Comparison of ENCODE assay signal across 8 cellular contexts in genomic region chr10:92573091-92573797, GRCh38. TPM values are rescaled to one million over a fixed set of nuclear protein-coding genes. Genes with fewer than 3 reads are reported as not detected.
DNase-seq lines count a peak whose midpoint lies in the region; ATAC-seq and TF ChIP-seq lines count a peak whose summit lies in the region.

No MANE protein-coding gene starts in this region.

- 0 to 1% methylated on average over 26 to 29 of the region's 56 CpGs for WGBS in lower leg skin, 2 donors

- peaks cover 6% of the 10 kb centered on the region for H3K36me3 Mint-ChIP-seq in stimulated activated effector memory CD8-positive, alpha-beta T cell treated with anti-CD3 and anti-CD28 coated beads, Interleukin-12 subunit alpha, Interleukin-12 subunit beta, amount 100 ng/mL, for 72 hours

- H3K27ac ChIP-seq in dorsolateral prefrontal cortex: peak overlapping the region in 58 of 59 donors; percentile 65 to 98 (median 91)

- intact Hi-C loops in Right ventricle myocardium inferior (cut with DNase I) (no loop called here), cardiac septum (cut with DNase I) (no loop called here), dorsolateral prefrontal cortex (cut with DNase I) (loop anchor here (5.0 to 10.0 kb wide), 5 partner anchors 56 to 488 kb away; partner anchors contain the start of genes CPEB3 (in 1 of the 2), EXOC6 (in 1 of the 2) and MARCHF5 (in 1 of the 2)), lower leg skin (cut with DNase I; ENCODE audit: low total_unique reads) (loop anchor here (5.0 to 10.0 kb wide), 2 partner anchors 56 to 488 kb away; no protein-coding TSS in a partner anchor)

- H3K4me3 Mint-ChIP-seq in stimulated activated effector memory CD8-positive, alpha-beta T cell treated with anti-CD3 and anti-CD28 coated beads, Interleukin-12 subunit alpha, Interleukin-12 subunit beta, amount 100 ng/mL, for 72 hours: peak overlapping the region; percentile 65

- TF ChIP-seq CTCF in dorsolateral prefrontal cortex (IDR thresholded peaks at IDR 0.05 in 54 of 56, conservative IDR thresholded peaks at IDR 0.05 in 2 of 56; ENCODE audit: low read depth in 1 of 56, partially characterized antibody in 56 of 56): peak in 2 of 56 donors; percentile 6 to 7
- TF ChIP-seq CTCF in lower leg skin (IDR thresholded peaks at IDR 0.05): no peak

- peak overlapping the region; percentile 78 for H3K27ac Mint-ChIP-seq in stimulated activated effector memory CD8-positive, alpha-beta T cell treated with anti-CD3 and anti-CD28 coated beads, Interleukin-12 subunit alpha, Interleukin-12 subunit beta, amount 100 ng/mL, for 72 hours

- no peak for TF ChIP-seq EP300 in Ishikawa (IDR thresholded peaks at IDR 0.05; ENCODE audit: borderline replicate concordance)

- peak; percentile 44 for ATAC-seq in Right ventricle myocardium inferior
- ATAC-seq in stimulated activated effector memory CD8-positive, alpha-beta T cell treated with anti-CD3 and anti-CD28 coated beads, Interleukin-12 subunit alpha, Interleukin-12 subunit beta, amount 100 ng/mL, for 72 hours: peak; percentile 24

- no peak for TF ChIP-seq POLR2A in lower leg skin (IDR thresholded peaks at IDR 0.05)

- TF ChIP-seq RAD21 in Ishikawa (IDR thresholded peaks at IDR 0.05; ENCODE audit: low read depth): no peak

- peaks cover 31% of the 10 kb centered on the region for H3K4me1 Mint-ChIP-seq in stimulated activated effector memory CD8-positive, alpha-beta T cell treated with anti-CD3 and anti-CD28 coated beads, Interleukin-12 subunit alpha, Interleukin-12 subunit beta, amount 100 ng/mL, for 72 hours

- H3K4me3 ChIP-seq in dorsolateral prefrontal cortex: peak overlapping the region; percentile 69 to 98 (median 93)
- peak overlapping the region; percentile 84 for H3K4me3 ChIP-seq in lower leg skin (ENCODE audit: low read depth, poor library complexity, severe bottlenecking)

- no peaks in the 10 kb centered on the region for H3K9me3 Mint-ChIP-seq in stimulated activated effector memory CD8-positive, alpha-beta T cell treated with anti-CD3 and anti-CD28 coated beads, Interleukin-12 subunit alpha, Interleukin-12 subunit beta, amount 100 ng/mL, for 72 hours

- DNase-seq in Right ventricle myocardium inferior (ENCODE audit: missing footprints) (no peak), cardiac septum (ENCODE audit: low spot score) (no peak), dorsolateral prefrontal cortex (peak in 4 of 10 donors; percentile 14 to 31 (median 25)), lower leg skin (ENCODE audit: low spot score in 2 of 2) (peak in 1 of 2 donors; percentile 85), NCI-H2107 treated with DMSO at 0.1 percent for 48 hours (lab: John Stamatoyannopoulos, UW; ENCODE audit: unreplicated experiment) (no peak)
- peak; percentile 33 for DNase-seq in activated CD4-positive, CD25-positive, alpha-beta regulatory T cell treated with anti-CD3 and anti-CD28 coated beads, Interleukin-2, amount 50 U/mL, for 72 hours
- DNase-seq in stimulated activated effector memory CD8-positive, alpha-beta T cell treated with anti-CD3 and anti-CD28 coated beads, Interleukin-12 subunit alpha, Interleukin-12 subunit beta, amount 100 ng/mL, for 72 hours (ENCODE audit: low spot score in 2 of 2): peak; percentile 33 to 61

- no peaks in the 10 kb centered on the region for H3K27me3 ChIP-seq in dorsolateral prefrontal cortex

TF ChIP-seq in Ishikawa, 13 proteins besides CTCF, POLR2A, EP300 and RAD21:
- TF ChIP-seq TEAD4 (IDR thresholded peaks at IDR 0.05): no peak
- TF ChIP-seq ZBTB7A (IDR thresholded peaks at IDR 0.05; ENCODE audit: low read depth): 0 out of 2 replicates have a peak, but pooled peaks have one; percentile 9
TF ChIP-seq in Ishikawa: peak in this region for 1.

RNA-seq across cellular contexts. Expression of gene IDE, which starts 0.6 kb away (rescaled TPM):
- total RNA-seq in Right ventricle myocardium inferior (49.9 TPM), cardiac septum (44.4 TPM), dorsolateral prefrontal cortex (10 to 100 TPM; 21.5 to 50.9 (median 31.2) TPM), lower leg skin (100 to 1,000 TPM; 189 to 443 (median 287) TPM)

RNA-seq across cellular contexts. Expression of gene KIF11, which starts 19.7 kb away (rescaled TPM):
- total RNA-seq in Right ventricle myocardium inferior (1.1 TPM), cardiac septum (0.59 TPM), dorsolateral prefrontal cortex (1 to 10 TPM in 109 of 120 experiments, under 1 TPM in 11; 0.77 to 2.4 (median 1.5) TPM), lower leg skin (1 to 10 TPM; 2.6 to 4.4 (median 3.6) TPM)

Comparison
In these comparisons a context has a peak if more than half of its experiments do, and no peak if none do; other contexts are left out.
1. DNase-seq: peak in activated CD4-positive, CD25-positive, alpha-beta regulatory T cell treated with anti-CD3 and anti-CD28 coated beads, Interleukin-2, amount 50 U/mL, for 72 hours (single experiment) and stimulated activated effector memory CD8-positive, alpha-beta T cell treated with anti-CD3 and anti-CD28 coated beads, Interleukin-12 subunit alpha, Interleukin-12 subunit beta, amount 100 ng/mL, for 72 hours (2 of 2); none in Right ventricle myocardium inferior (single experiment), cardiac septum (single experiment) and NCI-H2107 treated with DMSO at 0.1 percent for 48 hours (single experiment).
2. intact Hi-C loops: an anchor here in dorsolateral prefrontal cortex (5.0 to 10.0 kb wide) and lower leg skin (5.0 to 10.0 kb wide); none called in Right ventricle myocardium inferior and cardiac septum.